In the genomic region with DNA sequence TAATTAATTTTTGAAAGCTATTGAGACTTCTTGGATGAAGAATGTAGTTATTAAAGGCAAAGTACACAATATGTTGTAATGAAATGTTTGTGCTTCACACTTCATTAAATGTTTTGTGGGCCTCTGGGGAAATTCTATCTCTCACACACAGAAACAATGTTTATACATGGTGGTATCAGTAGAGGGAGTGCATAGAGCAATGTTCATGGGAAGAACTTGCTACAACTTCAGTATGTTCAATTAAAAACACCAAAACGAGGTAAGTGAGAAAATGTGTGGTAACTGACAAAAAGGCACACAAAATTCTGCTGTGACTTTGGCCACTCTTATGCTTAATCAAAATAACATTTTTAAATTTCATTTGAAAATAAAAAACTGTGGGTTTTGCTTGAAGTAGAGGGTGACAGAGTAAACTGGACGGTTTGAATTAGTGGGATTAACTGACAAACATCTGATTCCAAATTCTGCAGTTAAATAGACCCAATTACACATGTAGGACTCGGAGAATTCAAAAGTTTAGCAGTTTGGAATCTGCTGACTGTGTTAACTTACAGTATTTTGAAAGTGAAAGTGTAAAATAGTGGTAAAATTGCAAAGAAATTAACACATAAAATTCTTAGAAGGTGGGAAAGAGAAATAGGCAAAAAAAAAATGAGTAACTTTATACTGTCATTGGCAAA, we compare ENCODE assay signal across 8 cellular contexts.
DNase-seq lines count a peak whose midpoint lies in the region; ATAC-seq, FAIRE-seq and TF ChIP-seq lines count a peak whose summit lies in the region.

No MANE protein-coding gene starts in this region.

- H3K4me1 ChIP-seq in Peyer's patch (no peaks in the 10 kb centered on the region), spleen (peaks cover 0 to 20% (median 8%) of the 10 kb centered on the region in 6 donors), small intestine (ENCODE audit: control insufficient read depth in 2 of 2, insufficient read depth in 1 of 2, low read depth in 1 of 2, low read length in 1 of 2) (no peaks in the 10 kb centered on the region)

- H3K27me3 ChIP-seq in Peyer's patch (no peaks in the 10 kb centered on the region), spleen (replicated peaks in 1 of 7) (no peaks in the 10 kb centered on the region), small intestine (ENCODE audit: control insufficient read depth in 2 of 2, insufficient read depth in 2 of 2, low read length in 2 of 2) (no peaks in the 10 kb centered on the region)

- H3K4me3 ChIP-seq in Peyer's patch, result peak overlapping the region; percentile 13 to 34 (median 28)
- peak overlapping the region; percentile 28 for H3K4me3 ChIP-seq in fibroblast of mammary gland (ENCODE audit: control insufficient read depth, low read depth, low read length)
- H3K4me3 ChIP-seq in spleen, result peak overlapping the region; percentile 0 to 58 (median 28)
- no peak overlapping the region for H3K4me3 ChIP-seq in small intestine (ENCODE audit: low read depth in 1 of 2, low read length in 2 of 2)

- DNase-seq in Peyer's patch (no peak), fibroblast of mammary gland (ENCODE audit: low read depth) (peak; percentile 34), spleen (no peak), D341Med (ENCODE audit: low spot score) (no peak), small intestine (no peak), CD1c-positive myeloid dendritic cell (ENCODE audit: extremely low spot score) (no peak)

- TF ChIP-seq CTCF in Peyer's patch (IDR thresholded peaks at IDR 0.05) (no peak), fibroblast of mammary gland (conservative IDR thresholded peaks at IDR 0.05; ENCODE audit: control insufficient read depth, insufficient read depth, low read depth, low read length) (peak; percentile 17), spleen (IDR thresholded peaks at IDR 0.05 in 8 of 11, conservative IDR thresholded peaks at IDR 0.05 in 3 of 11) (no peak)

- TF ChIP-seq POLR2A in Peyer's patch (IDR thresholded peaks at IDR 0.05), result no peak
- TF ChIP-seq POLR2A in spleen (IDR thresholded peaks at IDR 0.05), result no peak

- H3K27ac ChIP-seq in Peyer's patch (peak overlapping the region in 2 of 4 donors; percentile 11 to 18), spleen (peak overlapping the region; percentile 16 to 71 (median 64)), small intestine (ENCODE audit: low read depth in 1 of 2, low read length in 1 of 2) (no peak overlapping the region)

- H3K36me3 ChIP-seq in Peyer's patch (no peaks in the 10 kb centered on the region), spleen (no peaks in the 10 kb centered on the region), small intestine (ENCODE audit: control insufficient read depth in 2 of 2, insufficient read depth in 2 of 2, low read length in 2 of 2) (no peaks in the 10 kb centered on the region)

- peak; percentile 46 for ATAC-seq in GM21723 (IDR thresholded peaks at IDR 0.05; ENCODE audit: unreplicated experiment)
- no peak for ATAC-seq in GM18519 (IDR thresholded peaks at IDR 0.05; ENCODE audit: low FRiP score, unreplicated experiment)

- 38 to 51% (median 46%) methylated on average over 3 of the region's 3 CpGs for WGBS in spleen, 5 donors
- WGBS in small intestine, 3 donors, result 42 to 56% (median 50%) methylated on average over 3 of the region's 3 CpGs

- H3K9me3 ChIP-seq in Peyer's patch (no peaks in the 10 kb centered on the region), spleen (no peaks in the 10 kb centered on the region), small intestine (ENCODE audit: control insufficient read depth, low read depth) (no peaks in the 10 kb centered on the region)

- intact Hi-C loops in spleen (cut with DNase I; ENCODE audit: low total_unique reads), result no loop called here

- no peak for FAIRE-seq in small intestine (lab: Jason Lieb, UNC)

Comparison
In these comparisons a context has a peak if more than half of its experiments do, and no peak if none do; other contexts are left out.
1. H3K27ac ChIP-seq: peak in spleen (8 of 8); none in small intestine (0 of 2).
2. H3K4me3 ChIP-seq: peak in Peyer's patch (4 of 4), fibroblast of mammary gland (single experiment) and spleen (8 of 8); none in small intestine (0 of 2).